ENCODE assay signal across 8 cellular contexts in genomic region chr17:56912105-56912999, GRCh38. TPM values are rescaled to one million over a fixed set of nuclear protein-coding genes. Genes with fewer than 3 reads are reported as not detected.
DNase-seq lines count a peak whose midpoint lies in the region; ATAC-seq and TF ChIP-seq lines count a peak whose summit lies in the region.

No MANE protein-coding gene starts in this region.

- H3K9me3 ChIP-seq in A673 (ENCODE audit: low read depth, low read length, poor library complexity, severe bottlenecking) (peaks cover under 1% of the 10 kb centered on the region), IMR-90 (ENCODE audit: control insufficient read depth, insufficient read depth, low read length) (no peaks in the 10 kb centered on the region)

- H2BK20ac ChIP-seq in IMR-90 (ENCODE audit: low read depth, low read length), result 0 out of 2 replicates have a peak overlapping the region, but pooled peaks have one; percentile 29

- no peak overlapping the region for H3K27ac ChIP-seq in A673 (ENCODE audit: low read depth, low read length, poor library complexity, severe bottlenecking)
- peak overlapping the region; percentile 2 for H3K27ac ChIP-seq in IMR-90 (ENCODE audit: insufficient read depth, low read length)
- no peak overlapping the region for H3K27ac ChIP-seq in brain microvascular endothelial cell

- H3K36me3 Mint-ChIP-seq in memory B cell (peaks cover 5% of the 10 kb centered on the region), glutamatergic neuron (ENCODE audit: unreplicated experiment) (peaks cover 3% of the 10 kb centered on the region)

- H3K4me3 ChIP-seq in A673 (ENCODE audit: low read depth, low read length, poor library complexity, severe bottlenecking), result peak overlapping the region; percentile 73
- peak overlapping the region; percentile 92 for H3K4me3 ChIP-seq in IMR-90 (ENCODE audit: insufficient read depth, low read depth, low read length)
- H3K4me3 ChIP-seq in brain microvascular endothelial cell (ENCODE audit: low read depth, low read length), result peak overlapping the region; percentile 95

- 0 out of 2 replicates have a peak overlapping the region, but pooled peaks have one; percentile 26 for H4K91ac ChIP-seq in IMR-90 (ENCODE audit: insufficient read depth, low read depth, low read length)

- in situ Hi-C loops in IMR-90 (cut with MboI; ENCODE audit: low sequenced_read_pairs) (no loop called here), brain microvascular endothelial cell (cut with HindIII; ENCODE audit: low pct_ligation_motif_present, low sequenced_read_pairs) (no loop called here)

- peak overlapping the region; percentile 86 for H3K4me3 Mint-ChIP-seq in memory B cell
- H3K4me3 Mint-ChIP-seq in glutamatergic neuron (ENCODE audit: unreplicated experiment), result no peak overlapping the region

- H3K56ac ChIP-seq in IMR-90 (ENCODE audit: extremely low read depth, insufficient read depth, low read length), result no peak overlapping the region

- DNase-seq in A673 (ENCODE audit: low spot score) (no peak), IMR-90 (no peak), brain microvascular endothelial cell (no peak), memory B cell (ENCODE audit: low spot score in 2 of 2) (no peak), glutamatergic neuron (no peak), NCI-H1092 (lab: John Stamatoyannopoulos, UW) (no peak)

- no peaks in the 10 kb centered on the region for H3K9me3 Mint-ChIP-seq in memory B cell
- H3K9me3 Mint-ChIP-seq in glutamatergic neuron (ENCODE audit: unreplicated experiment), result peaks cover 2% of the 10 kb centered on the region

- peaks cover 26% of the 10 kb centered on the region for H3K9me1 ChIP-seq in IMR-90 (ENCODE audit: insufficient read depth, low read length)

- peak overlapping the region; percentile 68 for H3K4ac ChIP-seq in IMR-90 (ENCODE audit: low read depth, low read length)

- no peak for TF ChIP-seq POLR2A in IMR-90 (IDR thresholded peaks at IDR 0.05; ENCODE audit: low read depth, low read length)

- no peak overlapping the region; the same call in 2 of the 3 replicates for H2BK15ac ChIP-seq in IMR-90 (ENCODE audit: low read depth, low read length)

- TF ChIP-seq CTCF in A673 (conservative IDR thresholded peaks at IDR 0.05; ENCODE audit: low read depth, low read length) (no peak), IMR-90 (conservative IDR thresholded peaks at IDR 0.05; ENCODE audit: low read depth, low read length) (no peak), brain microvascular endothelial cell (IDR thresholded peaks at IDR 0.05; ENCODE audit: low read depth, low read length, missing control alignments) (no peak), glutamatergic neuron (IDR thresholded peaks at IDR 0.05; ENCODE audit: partially characterized antibody, unreplicated experiment) (no peak)

- peak overlapping the region; percentile 93 for H2AK9ac ChIP-seq in IMR-90 (replicated peaks; ENCODE audit: low read depth, low read length, poor library complexity)

- H4K20me1 ChIP-seq in IMR-90 (ENCODE audit: insufficient read depth, low read length), result peaks cover 39% of the 10 kb centered on the region

- H3K27ac Mint-ChIP-seq in memory B cell (peak overlapping the region; percentile 73), glutamatergic neuron (ENCODE audit: unreplicated experiment) (no peak overlapping the region)

- no peak overlapping the region for H2BK5ac ChIP-seq in IMR-90 (ENCODE audit: low read depth, low read length, poor library complexity, severe bottlenecking)

- peak overlapping the region; percentile 68 for H3K4me2 ChIP-seq in IMR-90 (ENCODE audit: low read depth, low read length)

- H3K27me3 ChIP-seq in A673 (replicated peaks; ENCODE audit: insufficient read depth, low read depth, low read length, poor library complexity), result no peaks in the 10 kb centered on the region
- no peaks in the 10 kb centered on the region for H3K27me3 ChIP-seq in IMR-90 (ENCODE audit: control insufficient read depth, insufficient read depth, low read length)
- H3K27me3 ChIP-seq in brain microvascular endothelial cell (replicated peaks), result no peaks in the 10 kb centered on the region

- peak overlapping the region; percentile 47 for H3K14ac ChIP-seq in IMR-90 (replicated peaks; ENCODE audit: low read depth, low read length)

- no TSS peak for BruUV-seq in A673 (replicated peaks; lab: Mats Ljungman, UMichigan)
- BruUV-seq in IMR-90 (replicated peaks; lab: Mats Ljungman, UMichigan), result no TSS peak

- POLR2A ChIA-PET in A673 (lab: Charles Lee; ENCODE audit: low non-redundant PET), result interaction anchor here (0.6 kb wide), 1 partner anchor 116 kb away, joined by 3 read pairs; no protein-coding TSS in a partner anchor
- POLR2A ChIA-PET in IMR-90 (lab: Charles Lee; ENCODE audit: unreplicated experiment), result no interaction called here

- CTCF ChIA-PET in A673 (lab: Charles Lee) (no interaction called here), IMR-90 (lab: Yijun Ruan, JAX) (interaction anchor here (0.6 kb wide), 1 partner anchor 38 kb away, joined by 6 read pairs; no protein-coding TSS in a partner anchor)

- intact Hi-C loops in A673 (cut with micrococcal nuclease; ENCODE audit: unreplicated experiment), result no loop called here
- intact Hi-C loops in IMR-90 (cut with micrococcal nuclease), result no loop called here

- WGBS in IMR-90 (ENCODE audit: extremely low coverage in 2 of 2, insufficient read length in 1 of 2), 2 experiments, result 91% methylated on average over 10 of the region's 21 CpGs; no CpG with 5 or more reads in 1 of the 2 experiments

- peaks cover 32 to 65% of the 10 kb centered on the region in 2 experiments for H3K79me1 ChIP-seq in IMR-90 (ENCODE audit: low read depth in 1 of 2, low read length in 2 of 2)

- peaks cover 50% of the 10 kb centered on the region for H3K4me1 Mint-ChIP-seq in memory B cell
- H3K4me1 Mint-ChIP-seq in glutamatergic neuron (ENCODE audit: low read depth, unreplicated experiment), result peaks cover 3% of the 10 kb centered on the region

- peak overlapping the region; percentile 95 for H3K9ac ChIP-seq in IMR-90 (ENCODE audit: low read depth, low read length)

- no peaks in the 10 kb centered on the region for H3K27me3 Mint-ChIP-seq in memory B cell
- H3K27me3 Mint-ChIP-seq in glutamatergic neuron (ENCODE audit: unreplicated experiment), result peaks cover 11% of the 10 kb centered on the region

- dilution Hi-C loops in IMR-90 (cut with HindIII; ENCODE audit: low sequenced_read_pairs, unreplicated experiment), result no loop called here

- H3K36me3 ChIP-seq in A673 (ENCODE audit: insufficient read depth, low read length, poor library complexity, severe bottlenecking) (peaks cover 10% of the 10 kb centered on the region), IMR-90 (ENCODE audit: control insufficient read depth, insufficient read depth, low read length) (peaks cover 9% of the 10 kb centered on the region), brain microvascular endothelial cell (replicated peaks) (peaks cover 4% of the 10 kb centered on the region)

- peak overlapping the region; percentile 39; the same call in 1 of the 2 replicates for H2BK120ac ChIP-seq in IMR-90 (ENCODE audit: low read depth, low read length)

- H4K5ac ChIP-seq in IMR-90 (ENCODE audit: low read depth, low read length), result peak overlapping the region; percentile 37

- peak overlapping the region; percentile 30; the same call in 1 of the 2 replicates for H3K18ac ChIP-seq in IMR-90 (ENCODE audit: low read depth, low read length)

- peaks cover 4% of the 10 kb centered on the region for H3K4me1 ChIP-seq in A673 (ENCODE audit: insufficient read depth, low read length, poor library complexity, severe bottlenecking)
- peaks cover 17% of the 10 kb centered on the region for H3K4me1 ChIP-seq in IMR-90 (ENCODE audit: control insufficient read depth, insufficient read depth, low read length)

- TF ChIP-seq RAD21 in IMR-90 (IDR thresholded peaks at IDR 0.05; ENCODE audit: low read length), result no peak

- H2AK5ac ChIP-seq in IMR-90 (ENCODE audit: low read depth, low read length), result peak overlapping the region; percentile 31

- no peak for ATAC-seq in IMR-90 (ENCODE audit: low read depth)
- ATAC-seq in memory B cell (ENCODE audit: low read depth), result no peak
- ATAC-seq in GM21381 (IDR thresholded peaks at IDR 0.05; ENCODE audit: unreplicated experiment), result no peak
- no peak for ATAC-seq in GM21786 (IDR thresholded peaks at IDR 0.05; ENCODE audit: unreplicated experiment)

- peak overlapping the region; percentile 52 to 71; a peak in 3 of 4 replicates for H4K8ac ChIP-seq in IMR-90 (ENCODE audit: low read depth in 2 of 2, low read length in 2 of 2)

- H2AFZ ChIP-seq in IMR-90 (replicated peaks; ENCODE audit: low read length, poor library complexity), result peak overlapping the region; percentile 33

- peak overlapping the region; percentile 96 for H3K23ac ChIP-seq in IMR-90 (ENCODE audit: low read depth, low read length)

TF ChIP-seq in IMR-90, 13 proteins besides CTCF, POLR2A, EP300 and RAD21:
- TF ChIP-seq RCOR1 (IDR thresholded peaks at IDR 0.05; ENCODE audit: insufficient replicate concordance, low read length), result no peak
- TF ChIP-seq NFE2L2 (IDR thresholded peaks at IDR 0.05; ENCODE audit: low read depth, low read length), result no peak
- no peak for TF ChIP-seq BHLHE40 (IDR thresholded peaks at IDR 0.05; ENCODE audit: low read depth, low read length)
- no peak for TF ChIP-seq MXI1 (IDR thresholded peaks at IDR 0.05; ENCODE audit: borderline replicate concordance, low read depth, low read length)
- no peak for TF ChIP-seq USF2 (IDR thresholded peaks at IDR 0.05; ENCODE audit: low read depth, low read length)
- TF ChIP-seq MAFK (IDR thresholded peaks at IDR 0.05; ENCODE audit: low read depth, low read length), result no peak
- TF ChIP-seq CHD1 (IDR thresholded peaks at IDR 0.05; ENCODE audit: low read depth, low read length), result no peak
- no peak for TF ChIP-seq CEBPB (IDR thresholded peaks at IDR 0.05; ENCODE audit: low read depth, low read length)

RNA-seq across cellular contexts. Expression of gene TRIM25, which starts 1.5 kb away (rescaled TPM):
- total RNA-seq in A673 (2021) (54.7 and 58.0 TPM in 2 replicates), IMR-90 (2012; rRNA removed) (25.5 and 28.9 TPM in 2 replicates), glutamatergic neuron (ENCODE audit: unreplicated experiment) (1.9 TPM)
- polyA plus RNA-seq in IMR-90 (2012; rRNA removed), result 27.5 and 29.9 TPM in 2 replicates
- 8.4 and 14.0 TPM in 2 replicates for polyA plus RNA-seq in IMR-90 (2012; cell fraction: cytosol; rRNA removed)
- polyA plus RNA-seq in IMR-90 (2012; cell fraction: nucleus; rRNA removed; ENCODE audit: low replicate concordance), result 57.2 and 84.7 TPM in 2 replicates

RNA-seq across cellular contexts. Expression of gene COIL, which starts 48.5 kb away (rescaled TPM):
- total RNA-seq in A673 (2021) (23.2 and 23.9 TPM in 2 replicates), IMR-90 (2012; rRNA removed) (13.3 and 21.7 TPM in 2 replicates), glutamatergic neuron (ENCODE audit: unreplicated experiment) (9.4 TPM)
- 4.3 and 5.2 TPM in 2 replicates for polyA plus RNA-seq in IMR-90 (2012; rRNA removed)
- polyA plus RNA-seq in IMR-90 (2012; cell fraction: cytosol; rRNA removed), result 1.2 and 1.9 TPM in 2 replicates
- polyA plus RNA-seq in IMR-90 (2012; cell fraction: nucleus; rRNA removed; ENCODE audit: low replicate concordance), result 1.7 and 5.6 TPM in 2 replicates
